1 cellular context compared by ENCODE assay signal in the genomic region with DNA sequence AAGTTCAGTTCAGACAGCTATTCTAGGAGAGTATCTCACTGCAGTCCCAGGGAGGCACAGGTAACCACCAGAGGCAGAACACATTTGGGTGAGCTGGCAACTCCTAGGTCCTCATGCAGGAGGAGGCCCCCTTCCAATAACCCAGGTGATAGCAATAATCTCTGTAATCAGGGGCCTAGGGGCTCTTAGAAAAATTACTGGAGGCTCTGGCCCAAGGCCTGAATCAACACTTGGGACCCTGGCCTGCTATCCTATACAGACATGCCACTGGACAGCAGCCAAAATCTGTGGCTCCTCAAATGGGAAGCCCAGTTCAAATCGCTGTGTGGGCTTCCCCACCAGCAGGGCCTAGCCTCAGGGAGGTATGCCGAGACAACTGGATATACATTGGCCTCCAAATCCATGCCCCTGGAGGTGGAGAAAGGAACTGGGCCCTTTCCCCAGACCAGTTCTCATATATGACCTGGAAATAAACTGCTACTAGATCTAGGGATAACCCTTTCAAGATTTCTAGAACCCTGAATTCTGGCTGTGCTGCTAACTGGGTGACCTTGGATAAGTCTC.
A peak's percentile ranks its signal among the peaks of the same experiment; 100 is the strongest.
TF ChIP-seq lines count a peak whose summit lies in the region.

No MANE protein-coding gene starts in this region.

TF ChIP-seq in liver, 16 proteins besides CTCF, POLR2A, EP300 and RAD21 (continued from another document):
- TF ChIP-seq, protein P1, sequence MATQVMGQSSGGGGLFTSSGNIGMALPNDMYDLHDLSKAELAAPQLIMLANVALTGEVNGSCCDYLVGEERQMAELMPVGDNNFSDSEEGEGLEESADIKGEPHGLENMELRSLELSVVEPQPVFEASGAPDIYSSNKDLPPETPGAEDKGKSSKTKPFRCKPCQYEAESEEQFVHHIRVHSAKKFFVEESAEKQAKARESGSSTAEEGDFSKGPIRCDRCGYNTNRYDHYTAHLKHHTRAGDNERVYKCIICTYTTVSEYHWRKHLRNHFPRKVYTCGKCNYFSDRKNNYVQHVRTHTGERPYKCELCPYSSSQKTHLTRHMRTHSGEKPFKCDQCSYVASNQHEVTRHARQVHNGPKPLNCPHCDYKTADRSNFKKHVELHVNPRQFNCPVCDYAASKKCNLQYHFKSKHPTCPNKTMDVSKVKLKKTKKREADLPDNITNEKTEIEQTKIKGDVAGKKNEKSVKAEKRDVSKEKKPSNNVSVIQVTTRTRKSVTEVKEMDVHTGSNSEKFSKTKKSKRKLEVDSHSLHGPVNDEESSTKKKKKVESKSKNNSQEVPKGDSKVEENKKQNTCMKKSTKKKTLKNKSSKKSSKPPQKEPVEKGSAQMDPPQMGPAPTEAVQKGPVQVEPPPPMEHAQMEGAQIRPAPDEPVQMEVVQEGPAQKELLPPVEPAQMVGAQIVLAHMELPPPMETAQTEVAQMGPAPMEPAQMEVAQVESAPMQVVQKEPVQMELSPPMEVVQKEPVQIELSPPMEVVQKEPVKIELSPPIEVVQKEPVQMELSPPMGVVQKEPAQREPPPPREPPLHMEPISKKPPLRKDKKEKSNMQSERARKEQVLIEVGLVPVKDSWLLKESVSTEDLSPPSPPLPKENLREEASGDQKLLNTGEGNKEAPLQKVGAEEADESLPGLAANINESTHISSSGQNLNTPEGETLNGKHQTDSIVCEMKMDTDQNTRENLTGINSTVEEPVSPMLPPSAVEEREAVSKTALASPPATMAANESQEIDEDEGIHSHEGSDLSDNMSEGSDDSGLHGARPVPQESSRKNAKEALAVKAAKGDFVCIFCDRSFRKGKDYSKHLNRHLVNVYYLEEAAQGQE (IDR thresholded peaks at IDR 0.05) = peak; percentile 25
